ENCODE assay signal across 8 cellular contexts in the genomic region with DNA sequence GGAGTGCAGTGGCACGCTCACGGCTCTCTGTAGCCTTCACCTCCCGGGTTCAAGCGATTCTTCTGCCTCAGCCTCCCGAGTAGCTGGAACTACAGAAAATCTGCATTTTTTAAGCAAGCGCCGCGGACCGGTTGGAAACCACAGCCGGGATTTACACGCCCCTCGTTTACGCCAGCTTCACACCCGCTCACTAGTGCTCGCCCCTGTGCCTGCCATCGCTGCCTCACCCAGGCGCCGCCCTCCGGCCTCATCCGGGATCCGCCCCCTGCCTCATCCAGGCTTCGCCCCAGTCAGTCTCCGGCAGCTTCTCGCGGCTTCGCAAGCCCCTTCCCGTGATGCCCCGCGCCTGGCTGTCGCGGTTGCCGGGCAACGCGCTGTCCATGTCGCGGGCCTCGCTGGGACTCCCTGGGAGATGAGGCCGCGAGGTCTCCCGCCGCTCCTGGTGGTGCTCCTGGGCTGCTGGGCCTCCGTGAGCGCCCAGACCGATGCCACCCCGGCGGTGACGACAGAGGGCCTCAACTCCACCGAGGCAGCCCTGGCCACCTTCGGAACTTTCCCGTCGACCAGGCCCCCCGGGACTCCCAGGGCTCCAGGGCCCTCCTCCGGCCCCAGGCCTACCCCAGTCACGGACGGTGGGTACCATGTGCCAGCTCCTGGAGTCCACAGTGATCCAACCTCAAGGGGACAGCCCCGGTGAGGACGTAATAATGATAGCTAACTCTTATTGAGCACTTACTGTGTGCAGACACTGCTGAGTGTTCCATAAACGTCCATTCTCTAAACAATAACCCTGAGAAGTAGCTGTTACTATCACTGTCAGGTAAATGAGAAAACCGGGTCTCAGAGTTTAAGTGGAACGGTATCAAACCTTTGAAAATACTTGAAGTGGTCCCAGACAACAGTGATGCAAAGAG. TPM values are rescaled to one million over a fixed set of nuclear protein-coding genes. Genes with fewer than 3 reads are reported as not detected.
DNase-seq lines count a peak whose midpoint lies in the region; ATAC-seq, FAIRE-seq and TF ChIP-seq lines count a peak whose summit lies in the region.

TSS of gene TCTN1 (plus strand) at position 359 of the 914 bp plus-strand sequence. CDS start at position 413, 54 bp downstream.

- peak within 1 kb of the TSS; percentile 75 for H3K4me3 ChIP-seq in astrocyte (ENCODE audit: insufficient read depth, low read depth, low read length)
- H3K4me3 ChIP-seq in right cardiac atrium (ENCODE audit: low read length): peak within 1 kb of the TSS; percentile 49

- H3K9me3 Mint-ChIP-seq in astrocyte (ENCODE audit: unreplicated experiment): no peaks in the 10 kb centered on the region

- peak within 1 kb of the TSS; percentile 71 for H3K27ac ChIP-seq in astrocyte (ENCODE audit: low read depth, low read length)
- peak within 1 kb of the TSS; percentile 15 for H3K27ac ChIP-seq in right cardiac atrium (ENCODE audit: low read length)

- H3K9me3 ChIP-seq in astrocyte (ENCODE audit: insufficient read depth, low read depth, low read length): no peaks in the 10 kb centered on the region
- no peaks in the 10 kb centered on the region for H3K9me3 ChIP-seq in right cardiac atrium (ENCODE audit: control insufficient read depth, low read length)

- H2AFZ ChIP-seq in astrocyte (ENCODE audit: low read depth, low read length): peak within 1 kb of the TSS; percentile 98

- H3K36me3 Mint-ChIP-seq in astrocyte (ENCODE audit: low read depth, unreplicated experiment): no peaks in the 10 kb centered on the region

- H3K4me2 ChIP-seq in astrocyte (ENCODE audit: low read length): peak within 1 kb of the TSS; percentile 94

- peak within 1 kb of the TSS; percentile 89 for H3K9ac ChIP-seq in astrocyte (ENCODE audit: low read length)

- H3K4me1 ChIP-seq in astrocyte (ENCODE audit: insufficient read depth, low read length) (peaks cover 7% of the 10 kb centered on the region), right cardiac atrium (ENCODE audit: control insufficient read depth, insufficient read depth, low read length) (no peaks in the 10 kb centered on the region)

- peaks cover 3% of the 10 kb centered on the region for H3K36me3 ChIP-seq in astrocyte (ENCODE audit: insufficient read depth, low read length)

- TF ChIP-seq CTCF in astrocyte (IDR thresholded peaks at IDR 0.05; ENCODE audit: insufficient read depth, low read depth, low read length): no peak

- peaks cover 2% of the 10 kb centered on the region for H3K79me2 ChIP-seq in astrocyte (ENCODE audit: insufficient read depth, low read length)

- peaks cover 2% of the 10 kb centered on the region for H3K4me1 Mint-ChIP-seq in astrocyte (ENCODE audit: low read depth, unreplicated experiment)

- no peaks in the 10 kb centered on the region for H4K20me1 ChIP-seq in astrocyte (ENCODE audit: insufficient read depth, low read length)

- 2% methylated on average over 60 of the region's 60 CpGs for WGBS in right cardiac atrium

- peak within 1 kb of the TSS; percentile 86 for H3K4me3 Mint-ChIP-seq in astrocyte (ENCODE audit: unreplicated experiment)

- no peaks in the 10 kb centered on the region for H3K27me3 Mint-ChIP-seq in astrocyte (ENCODE audit: low read depth, unreplicated experiment)

- peak; percentile 88 for ATAC-seq in GM18505 (IDR thresholded peaks at IDR 0.05; ENCODE audit: unreplicated experiment)
- peak; percentile 97 for ATAC-seq in HG02970 (IDR thresholded peaks at IDR 0.05; ENCODE audit: low FRiP score, unreplicated experiment)
- ATAC-seq in right cardiac atrium: peak; percentile 100

- FAIRE-seq in astrocyte (lab: Jason Lieb, UNC) (no peak), urothelium cell line (lab: Jason Lieb, UNC) (peak; percentile 70)

- TF ChIP-seq POLR2A in GM18505 (IDR thresholded peaks at IDR 0.05; ENCODE audit: borderline replicate concordance, extremely low read depth, insufficient read depth, insufficient read length): peak; percentile 85

- DNase-seq in NCI-H1930 (lab: John Stamatoyannopoulos, UW): peak; percentile 94 to 96
- DNase-seq in T-helper 9 cell: peak; percentile 91
- DNase-seq in astrocyte (ENCODE audit: low read depth): peak; percentile 87
- DNase-seq in right cardiac atrium: peak; percentile 98 to 99 (median 99)
- peak; percentile 78 for DNase-seq in pulmonary artery endothelial cell (ENCODE audit: low read depth, low spot score)
- DNase-seq in urothelium cell line (ENCODE audit: low spot score): peak; percentile 96

- peak within 1 kb of the TSS; percentile 77 for H3K27ac Mint-ChIP-seq in astrocyte (ENCODE audit: unreplicated experiment)

- intact Hi-C loops in right cardiac atrium (cut with DNase I): no loop called here

- H3K27me3 ChIP-seq in astrocyte (ENCODE audit: insufficient read depth, low read length) (no peaks in the 10 kb centered on the region), right cardiac atrium (ENCODE audit: control insufficient read depth, insufficient read depth) (no peaks in the 10 kb centered on the region)

RNA-seq across cellular contexts. Expression of gene TCTN1, which starts in this region (rescaled TPM):
- total RNA-seq in astrocyte: 22.6 and 32.0 TPM in 2 replicates
- total RNA-seq in right cardiac atrium: 10 to 100 TPM; 37.0 to 47.0 (median 42.4) TPM
- polyA plus RNA-seq in right cardiac atrium: 33.7 TPM
- 8.7 and 12.1 TPM in 2 replicates for total RNA-seq in pulmonary artery endothelial cell

Comparison
In these comparisons a context has a peak if more than half of its experiments do, and no peak if none do; other contexts are left out.
1. Peak in every context shown above with its lines: DNase-seq, ATAC-seq, H3K4me3 ChIP-seq and H3K27ac ChIP-seq.